Comparison of ENCODE assay signal across 24 cellular contexts in the genomic region with DNA sequence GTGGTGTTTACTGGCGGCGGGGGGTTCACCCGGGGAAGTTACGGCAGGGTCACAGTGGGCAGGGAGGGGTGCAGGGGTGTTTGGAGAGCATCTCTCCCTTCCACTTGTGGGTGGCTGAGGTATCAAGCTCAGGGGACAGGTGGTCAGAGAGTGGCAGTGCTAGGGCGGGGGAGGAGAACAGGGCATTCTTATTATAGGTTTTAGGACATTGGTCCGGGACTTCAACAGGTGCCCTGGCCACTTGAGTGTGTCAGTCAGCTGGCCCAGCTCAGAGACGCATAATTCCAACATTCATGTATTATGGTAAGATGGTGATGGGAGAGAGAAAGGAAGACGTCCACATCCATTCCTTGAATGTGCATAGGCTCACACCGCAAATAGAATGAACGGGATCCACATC.
DNase-seq lines count a peak whose midpoint lies in the region; ATAC-seq, FAIRE-seq and TF ChIP-seq lines count a peak whose summit lies in the region.
"Had no signal": no experiment of that assay in that cellular context is flagged by ENCODE, and none has a peak within 500 bp of the region (broad histone marks: within the 10 kb centered on the region; RNA-seq: fewer than 3 reads in every experiment).

No MANE protein-coding gene starts in this region.

- intact Hi-C loops in psoas muscle (cut with DNase I), result no loop called here

- H3K27ac Mint-ChIP-seq in nephron, result peak overlapping the region; percentile 19 to 58 (median 44)
- H3K27ac Mint-ChIP-seq: CD4-positive, alpha-beta T cell had no signal

- DNase-seq in NCI-H524 (lab: John Stamatoyannopoulos, UW) (peak; percentile 9 to 70), NCI-H524 treated with DMSO at 0.1 percent for 48 hours (lab: John Stamatoyannopoulos, UW) (no peak), LHCN-M2 (ENCODE audit: low read depth) (peak; percentile 43), psoas muscle (no peak), RCC 7860 (ENCODE audit: low spot score) (no peak)
- no peak for DNase-seq in activated CD4-positive, alpha-beta T cell treated with anti-CD3 and anti-CD28 coated beads, Interleukin-2, amount 50 U/mL, for 4 hours
- DNase-seq in stimulated activated naive CD8-positive, alpha-beta T cell treated with anti-CD3 and anti-CD28 coated beads, Interleukin-15, Interleukin-2, amounts not matched to agents 100 U/mL and 50 U/mL, for 24 hours, result no peak
- DNase-seq: ACHN; CD4-positive, alpha-beta T cell; GM23248; H9; NCI-H1092 treated with DMSO at 0.1 percent for 48 hours; NCI-H1436 treated with DMSO at 0.1 percent for 48 hours; NCI-H1930; NCI-H2227 treated with DMSO at 0.1 percent for 48 hours; NCI-H510A; NCI-H774; SHP77 had no signal

- peaks cover 64% of the 10 kb centered on the region for H3K4me1 ChIP-seq in psoas muscle
- H3K4me1 ChIP-seq: BLaER1 had no signal

- H3K27me3 Mint-ChIP-seq in nephron (ENCODE audit: low read depth), result no peaks in the 10 kb centered on the region

- H3K4me3 Mint-ChIP-seq in nephron, result peak overlapping the region in 1 of 3 experiments; percentile 4
- H3K4me3 Mint-ChIP-seq: CD4-positive, alpha-beta T cell; H9 had no signal

- no peaks in the 10 kb centered on the region for H3K27me3 ChIP-seq in psoas muscle (ENCODE audit: insufficient read depth in 3 of 3, low read length in 2 of 3)
- H3K27me3 ChIP-seq: BLaER1 had no signal

- peaks cover 6% of the 10 kb centered on the region for H3K9me3 Mint-ChIP-seq in nephron
- H3K9me3 Mint-ChIP-seq: CD4-positive, alpha-beta T cell; H9 had no signal

- WGBS in psoas muscle, 3 donors, result 33 to 53% (median 48%) methylated on average over 10 of the region's 10 CpGs

- no peak for FAIRE-seq in RCC 7860 (lab: Jason Lieb, UNC)
- FAIRE-seq: G401.6, GM12892, K562 had no signal

- H3K27ac ChIP-seq in psoas muscle, result peak overlapping the region; percentile 84
- H3K27ac ChIP-seq: 22Rv1, BLaER1, GM23248 had no signal

- H3K36me3 Mint-ChIP-seq in nephron (ENCODE audit: low read depth), result peaks cover 32% of the 10 kb centered on the region

- ATAC-seq in psoas muscle, result peak; percentile 68 to 87 (median 78)
- ATAC-seq in stimulated activated naive CD8-positive, alpha-beta T cell treated with anti-CD3 and anti-CD28 coated beads, Interleukin-15, Interleukin-2, amounts not matched to agents 100 U/mL and 50 U/mL, for 24 hours, result no peak
- ATAC-seq: K562 had no signal

- peaks cover 57% of the 10 kb centered on the region for H3K4me1 Mint-ChIP-seq in nephron

- no peak overlapping the region for H3K4me3 ChIP-seq in psoas muscle
- H3K4me3 ChIP-seq: BLaER1, GM23248, K562 had no signal

- H3K36me3 ChIP-seq in psoas muscle (ENCODE audit: insufficient read depth in 1 of 2, low read depth in 1 of 2), result no peaks in the 10 kb centered on the region
- H3K36me3 ChIP-seq: BLaER1 had no signal

- no peaks in the 10 kb centered on the region for H3K9me3 ChIP-seq in psoas muscle
- H3K9me3 ChIP-seq: BLaER1 had no signal

- TF ChIP-seq CTCF in nephron (IDR thresholded peaks at IDR 0.05; ENCODE audit: unreplicated experiment in 3 of 3) (no peak), psoas muscle (IDR thresholded peaks at IDR 0.05) (no peak)

Comparison
In these comparisons a context has a peak if more than half of its experiments do, and no peak if none do; other contexts are left out.
1. DNase-seq: peak in NCI-H524 (2 of 2) and LHCN-M2 (single experiment); none in NCI-H524 treated with DMSO at 0.1 percent for 48 hours (single experiment), psoas muscle (0 of 2), activated CD4-positive, alpha-beta T cell treated with anti-CD3 and anti-CD28 coated beads, Interleukin-2, amount 50 U/mL, for 4 hours (0 of 2), RCC 7860 (single experiment) and stimulated activated naive CD8-positive, alpha-beta T cell treated with anti-CD3 and anti-CD28 coated beads, Interleukin-15, Interleukin-2, amounts not matched to agents 100 U/mL and 50 U/mL, for 24 hours (single experiment).